7 cellular contexts compared by ENCODE assay signal in the genomic region with DNA sequence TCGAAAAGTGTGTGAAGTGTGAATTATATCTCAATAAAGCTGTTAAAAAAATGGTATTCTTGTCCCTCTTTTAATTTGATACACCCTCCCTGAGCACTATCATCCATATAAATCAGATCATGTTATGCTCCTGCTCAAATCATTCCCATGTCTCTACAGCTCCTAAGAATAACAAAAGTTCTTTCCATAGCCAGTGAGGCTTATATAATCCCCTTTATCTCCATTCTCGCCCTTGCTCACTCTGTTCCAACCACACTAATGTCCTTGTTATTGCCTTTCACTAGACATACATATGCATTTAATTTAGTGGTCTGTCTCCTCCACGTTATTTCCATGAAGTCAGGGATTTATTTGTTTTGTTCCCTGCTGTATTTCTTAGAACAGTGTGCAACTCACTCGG.
"Had no signal": no experiment of that assay in that cellular context is flagged by ENCODE, and none has a peak within 500 bp of the region (broad histone marks: within the 10 kb centered on the region; RNA-seq: fewer than 3 reads in every experiment).

No MANE protein-coding gene starts in this region.

- H3K4me3 ChIP-seq: GM23338 had no signal

- H3K4me3 Mint-ChIP-seq: GM23338, H9 had no signal

- H3K27ac Mint-ChIP-seq: GM23338 had no signal

- FAIRE-seq: H1, H54, HTR-8/SVneo had no signal

- H3K4me1 Mint-ChIP-seq: GM23338, H9 had no signal

- H3K9me3 Mint-ChIP-seq: GM23338, H9 had no signal

- DNase-seq: H9, HCEC 1CT, IMR-90 had no signal

- ATAC-seq: GM23338 had no signal
